2 cellular contexts compared by ENCODE assay signal in the genomic region with DNA sequence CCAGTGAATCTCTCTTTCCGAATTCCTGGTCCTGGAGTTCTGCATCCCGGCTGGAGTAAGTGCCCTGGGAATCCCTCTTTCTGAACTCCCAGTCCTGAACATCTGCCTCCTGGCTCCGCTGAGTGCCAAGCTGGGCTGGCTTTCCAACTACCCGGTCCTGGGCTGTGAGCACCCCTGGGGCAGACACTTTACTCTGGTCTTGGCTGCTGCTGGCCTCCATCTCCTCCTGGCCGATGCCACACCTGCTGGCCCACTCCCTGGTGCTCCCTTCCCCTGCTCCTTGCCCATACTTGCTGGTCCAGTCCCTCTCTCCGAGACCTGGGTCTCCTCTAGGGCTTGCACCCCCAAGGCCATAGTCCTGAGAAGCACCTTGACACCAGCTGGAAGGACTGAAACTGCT.
TF ChIP-seq lines count a peak whose summit lies in the region.

No MANE protein-coding gene starts in this region.

TF ChIP-seq in IMR-90, 13 proteins besides CTCF, POLR2A, EP300 and RAD21:
- TF ChIP-seq CEBPB (IDR thresholded peaks at IDR 0.05; ENCODE audit: low read depth, low read length) (no peak), SMC3 (IDR thresholded peaks at IDR 0.05; ENCODE audit: low read depth, low read length) (no peak), RFX5 (IDR thresholded peaks at IDR 0.05; ENCODE audit: low read depth, low read length) (no peak), MAZ (IDR thresholded peaks at IDR 0.05; ENCODE audit: borderline replicate concordance, low read depth, low read length) (no peak), BHLHE40 (IDR thresholded peaks at IDR 0.05; ENCODE audit: low read depth, low read length) (no peak), ELK1 (IDR thresholded peaks at IDR 0.05; ENCODE audit: borderline replicate concordance, low read depth, low read length) (no peak), NFE2L2 (IDR thresholded peaks at IDR 0.05; ENCODE audit: low read depth, low read length) (no peak), FOS (IDR thresholded peaks at IDR 0.05; ENCODE audit: low read depth, low read length) (no peak), MXI1 (IDR thresholded peaks at IDR 0.05; ENCODE audit: borderline replicate concordance, low read depth, low read length) (no peak)
- TF ChIP-seq, protein P1, sequence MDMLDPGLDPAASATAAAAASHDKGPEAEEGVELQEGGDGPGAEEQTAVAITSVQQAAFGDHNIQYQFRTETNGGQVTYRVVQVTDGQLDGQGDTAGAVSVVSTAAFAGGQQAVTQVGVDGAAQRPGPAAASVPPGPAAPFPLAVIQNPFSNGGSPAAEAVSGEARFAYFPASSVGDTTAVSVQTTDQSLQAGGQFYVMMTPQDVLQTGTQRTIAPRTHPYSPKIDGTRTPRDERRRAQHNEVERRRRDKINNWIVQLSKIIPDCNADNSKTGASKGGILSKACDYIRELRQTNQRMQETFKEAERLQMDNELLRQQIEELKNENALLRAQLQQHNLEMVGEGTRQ (IDR thresholded peaks at IDR 0.05; ENCODE audit: low read depth, low read length), result no peak

TF ChIP-seq in HepG2, 621 proteins besides CTCF, POLR2A, EP300 and RAD21:
- peak; percentile 3 for TF ChIP-seq SRSF1 (optimal IDR thresholded peaks at IDR 0.05; ENCODE audit: low read depth, low read length)
- TF ChIP-seq, protein P2, sequence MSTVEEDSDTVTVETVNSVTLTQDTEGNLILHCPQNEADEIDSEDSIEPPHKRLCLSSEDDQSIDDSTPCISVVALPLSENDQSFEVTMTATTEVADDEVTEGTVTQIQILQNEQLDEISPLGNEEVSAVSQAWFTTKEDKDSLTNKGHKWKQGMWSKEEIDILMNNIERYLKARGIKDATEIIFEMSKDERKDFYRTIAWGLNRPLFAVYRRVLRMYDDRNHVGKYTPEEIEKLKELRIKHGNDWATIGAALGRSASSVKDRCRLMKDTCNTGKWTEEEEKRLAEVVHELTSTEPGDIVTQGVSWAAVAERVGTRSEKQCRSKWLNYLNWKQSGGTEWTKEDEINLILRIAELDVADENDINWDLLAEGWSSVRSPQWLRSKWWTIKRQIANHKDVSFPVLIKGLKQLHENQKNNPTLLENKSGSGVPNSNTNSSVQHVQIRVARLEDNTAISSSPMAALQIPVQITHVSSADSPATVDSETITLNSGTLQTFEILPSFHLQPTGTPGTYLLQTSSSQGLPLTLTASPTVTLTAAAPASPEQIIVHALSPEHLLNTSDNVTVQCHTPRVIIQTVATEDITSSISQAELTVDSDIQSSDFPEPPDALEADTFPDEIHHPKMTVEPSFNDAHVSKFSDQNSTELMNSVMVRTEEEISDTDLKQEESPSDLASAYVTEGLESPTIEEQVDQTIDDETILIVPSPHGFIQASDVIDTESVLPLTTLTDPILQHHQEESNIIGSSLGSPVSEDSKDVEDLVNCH (CRISPR knock-in tag; IDR thresholded peaks at IDR 0.05), result no peak
